ENCODE assay signal across 21 cellular contexts in genomic region chr16:50494501-50495491, GRCh38. TPM values are rescaled to one million over a fixed set of nuclear protein-coding genes. Genes with fewer than 3 reads are reported as not detected.
DNase-seq lines count a peak whose midpoint lies in the region; ATAC-seq, FAIRE-seq and TF ChIP-seq lines count a peak whose summit lies in the region.
"Had no signal": no experiment of that assay in that cellular context is flagged by ENCODE, and none has a peak within 500 bp of the region (broad histone marks: within the 10 kb centered on the region; RNA-seq: fewer than 3 reads in every experiment).

No MANE protein-coding gene starts in this region.

- no peak for ATAC-seq in HepG2
- ATAC-seq in right lobe of liver: no peak
- no peak for ATAC-seq in GM19324 (IDR thresholded peaks at IDR 0.05; ENCODE audit: low FRiP score, unreplicated experiment)
- ATAC-seq: CD8-positive, alpha-beta T cell; GM12878; GM23338; HCT116 had no signal

- WGBS in HepG2 (ENCODE audit: low lambda C conversion rate): 96% methylated on average over 11 of the region's 11 CpGs
- 71% methylated on average over 10 of the region's 11 CpGs for WGBS in right lobe of liver (ENCODE audit: insufficient coverage, low coverage, low lambda C conversion rate, missing lambda C conversion rate)
- 84 to 87% (median 85%) methylated on average over 11 of the region's 11 CpGs for WGBS in stomach, 5 donors

- DNase-seq in HepG2 (ENCODE audit: low spot score) (no peak), right lobe of liver (no peak), nephron progenitor cell (no peak), stomach (peak; percentile 11), chondrocyte (ENCODE audit: low spot score) (no peak), GM12892 (ENCODE audit: insufficient read length) (no peak)
- DNase-seq: Calu3, DMS79 treated with DMSO at 0.1 percent for 48 hours, GF-D8, HFFc6, IMR-90 had no signal

- TF ChIP-seq EP300 in HepG2 (IDR thresholded peaks at IDR 0.05; ENCODE audit: low read depth in 2 of 2, low read length in 2 of 2) (no peak), HepG2 (CRISPR knock-in tag; IDR thresholded peaks at IDR 0.05; ENCODE audit: borderline replicate concordance) (no peak), stomach (IDR thresholded peaks at IDR 0.05) (no peak)

- FAIRE-seq in HepG2 (lab: Jason Lieb, UNC): no peak
- no peak for FAIRE-seq in GM12892 (lab: Jason Lieb, UNC)
- FAIRE-seq: GM12878, GM19239, H54 had no signal

- no peak overlapping the region for H3K4me3 Mint-ChIP-seq in nephron progenitor cell
- H3K4me3 Mint-ChIP-seq in chondrocyte (ENCODE audit: unreplicated experiment): no peak overlapping the region
- H3K4me3 Mint-ChIP-seq: B cell; CD8-positive, alpha-beta T cell; GM23338; HFFc6 had no signal

- peak overlapping the region; percentile 96 for H3K27ac Mint-ChIP-seq in nephron progenitor cell
- H3K27ac Mint-ChIP-seq in chondrocyte (ENCODE audit: unreplicated experiment): no peak overlapping the region
- H3K27ac Mint-ChIP-seq: B cell; CD8-positive, alpha-beta T cell; GM23338; HFFc6 had no signal

- intact Hi-C loops in HepG2 (cut with micrococcal nuclease; ENCODE audit: unreplicated experiment): no loop called here
- intact Hi-C loops in right lobe of liver (cut with DNase I): no loop called here
- intact Hi-C loops in stomach (cut with DNase I; ENCODE audit: low total_unique reads): no loop called here

- H3K27me3 Mint-ChIP-seq in nephron progenitor cell (ENCODE audit: low read depth, poor library complexity): peaks cover 4% of the 10 kb centered on the region
- H3K27me3 Mint-ChIP-seq in chondrocyte (ENCODE audit: low read depth): no peaks in the 10 kb centered on the region

- H3K27ac ChIP-seq in HepG2 (ENCODE audit: extremely low read length, insufficient read depth, low read length) (no peak overlapping the region), right lobe of liver (no peak overlapping the region), stomach (no peak overlapping the region)
- H3K27ac ChIP-seq: BLaER1 treated with 17β-estradiol and CSF1 and Interleukin-3, amounts not matched to agents 10 nM and 100 nM; HL-60 had no signal

- no peak for TF ChIP-seq RAD21 in HepG2 (CRISPR knock-in tag; IDR thresholded peaks at IDR 0.05)

- CTCF ChIA-PET in HepG2 (lab: Yijun Ruan, JAX; ENCODE audit: low intra/inter-chr PET ratio, low total read pairs): no interaction called here

- H3K36me3 ChIP-seq in HepG2 (replicated peaks in 1 of 2; ENCODE audit: control insufficient read depth in 1 of 2, insufficient read depth in 2 of 2, low read length in 2 of 2) (no peaks in the 10 kb centered on the region), right lobe of liver (no peaks in the 10 kb centered on the region), stomach (no peaks in the 10 kb centered on the region)
- H3K36me3 ChIP-seq: BLaER1 treated with 17β-estradiol and CSF1 and Interleukin-3, amounts not matched to agents 10 nM and 100 nM had no signal

- H3K9me3 ChIP-seq in HepG2 (ENCODE audit: low read length): no peaks in the 10 kb centered on the region
- H3K9me3 ChIP-seq in right lobe of liver: no peaks in the 10 kb centered on the region
- H3K9me3 ChIP-seq in stomach: no peaks in the 10 kb centered on the region

- TF ChIP-seq CTCF in HepG2 (CRISPR knock-in tag; IDR thresholded peaks at IDR 0.05): no peak
- TF ChIP-seq CTCF in right lobe of liver (IDR thresholded peaks at IDR 0.05): no peak
- no peak for TF ChIP-seq CTCF in nephron progenitor cell (IDR thresholded peaks at IDR 0.05)
- no peak for TF ChIP-seq CTCF in stomach (IDR thresholded peaks at IDR 0.05)
- no peak for TF ChIP-seq CTCF in chondrocyte (IDR thresholded peaks at IDR 0.05)

- H4K20me1 ChIP-seq in HepG2 (ENCODE audit: insufficient read depth, low read length): no peaks in the 10 kb centered on the region
- H4K20me1 ChIP-seq: BLaER1 treated with 17β-estradiol and CSF1 and Interleukin-3, amounts not matched to agents 10 nM and 100 nM had no signal

- no peak overlapping the region for H3K9ac ChIP-seq in HepG2 (ENCODE audit: insufficient read depth, low read depth, low read length)
- H3K9ac ChIP-seq: BLaER1 treated with 17β-estradiol and CSF1 and Interleukin-3, amounts not matched to agents 10 nM and 100 nM had no signal

- peaks cover 49% of the 10 kb centered on the region for H3K4me1 ChIP-seq in HepG2 (ENCODE audit: insufficient read depth, low read length)
- no peaks in the 10 kb centered on the region for H3K4me1 ChIP-seq in right lobe of liver
- H3K4me1 ChIP-seq in stomach: peaks cover 0 to 5% (median 0%) of the 10 kb centered on the region in 4 donors
- H3K4me1 ChIP-seq: BLaER1 treated with 17β-estradiol and CSF1 and Interleukin-3, amounts not matched to agents 10 nM and 100 nM had no signal

- H3K27me3 ChIP-seq in HepG2 (ENCODE audit: control insufficient read depth in 1 of 2, insufficient read depth in 2 of 2, low read length in 2 of 2) (no peaks in the 10 kb centered on the region), right lobe of liver (no peaks in the 10 kb centered on the region), stomach (no peaks in the 10 kb centered on the region)
- H3K27me3 ChIP-seq: BLaER1 treated with 17β-estradiol and CSF1 and Interleukin-3, amounts not matched to agents 10 nM and 100 nM had no signal

- POLR2A ChIA-PET in HepG2 (lab: Yijun Ruan, JAX): interaction anchor here (1.4 to 2.7 kb wide), 2 partner anchors 11 to 16 kb away, joined by 3 to 14 read pairs; no protein-coding TSS in a partner anchor

- no peaks in the 10 kb centered on the region for H3K79me2 ChIP-seq in HepG2 (ENCODE audit: insufficient read depth, low read length)

- in situ Hi-C loops in HepG2 (cut with HindIII; ENCODE audit: extremely low pct_ligation_motif_present, low pct_unique_long_range_greater_than_20kb): no loop called here

- H3K9me3 Mint-ChIP-seq in nephron progenitor cell (peaks cover 3% of the 10 kb centered on the region), chondrocyte (ENCODE audit: low read depth) (peaks cover 8% of the 10 kb centered on the region)
- H3K9me3 Mint-ChIP-seq: CD8-positive, alpha-beta T cell; GM23338; HFFc6 had no signal

- H3K36me3 Mint-ChIP-seq in nephron progenitor cell (ENCODE audit: low read depth) (no peaks in the 10 kb centered on the region), chondrocyte (ENCODE audit: low read depth) (no peaks in the 10 kb centered on the region)
- H3K36me3 Mint-ChIP-seq: CD8-positive, alpha-beta T cell had no signal

- H3K4me3 ChIP-seq in HepG2 (replicated peaks in 1 of 3; ENCODE audit: insufficient read depth in 1 of 3, low read depth in 2 of 3, low read length in 3 of 3) (no peak overlapping the region), right lobe of liver (no peak overlapping the region), stomach (no peak overlapping the region)
- H3K4me3 ChIP-seq: BLaER1 treated with 17β-estradiol and CSF1 and Interleukin-3, amounts not matched to agents 10 nM and 100 nM; GM12878; GM23338 had no signal

- TF ChIP-seq POLR2A in HepG2 (IDR thresholded peaks at IDR 0.05; ENCODE audit: insufficient read depth in 1 of 2, low read depth in 2 of 2, low read length in 2 of 2) (no peak), right lobe of liver (IDR thresholded peaks at IDR 0.05) (no peak), stomach (IDR thresholded peaks at IDR 0.05) (no peak), GM12892 (IDR thresholded peaks at IDR 0.05; ENCODE audit: low read depth, low read length) (no peak)

- H2AFZ ChIP-seq in HepG2 (ENCODE audit: low read length): no peak overlapping the region
- H2AFZ ChIP-seq: GM23338 had no signal

- peaks cover 21% of the 10 kb centered on the region for H3K4me1 Mint-ChIP-seq in nephron progenitor cell
- peaks cover 28% of the 10 kb centered on the region for H3K4me1 Mint-ChIP-seq in chondrocyte (ENCODE audit: low read depth)
- H3K4me1 Mint-ChIP-seq: B cell had no signal

- no TSS peak for BruUV-seq in HepG2 (replicated peaks; lab: Mats Ljungman, UMichigan)

- no peak overlapping the region for H3K4me2 ChIP-seq in HepG2 (ENCODE audit: low read depth, low read length)
- H3K4me2 ChIP-seq: BLaER1 treated with 17β-estradiol and CSF1 and Interleukin-3, amounts not matched to agents 10 nM and 100 nM; GM23338 had no signal

TF ChIP-seq in HepG2, 621 proteins besides CTCF, POLR2A, EP300 and RAD21:
- peak; percentile 50 for TF ChIP-seq ATF7 (IDR thresholded peaks at IDR 0.05)
- no peak for TF ChIP-seq ATF7 (CRISPR knock-in tag; IDR thresholded peaks at IDR 0.05)
- no peak for TF ChIP-seq DNMT1 (CRISPR knock-in tag; IDR thresholded peaks at IDR 0.05)
- no peak for TF ChIP-seq SKI (IDR thresholded peaks at IDR 0.05; ENCODE audit: partially characterized antibody)
- TF ChIP-seq DPF2 (CRISPR knock-in tag; IDR thresholded peaks at IDR 0.05; ENCODE audit: borderline replicate concordance, low read depth): no peak

RNA-seq across cellular contexts. Expression of gene NKD1, which starts 53.4 kb away (rescaled TPM):
- total RNA-seq in HepG2 (2016; rRNA removed; fragmentation: Illumina TruSeq; extraction: Trizol) (59.0 and 70.4 TPM in 2 replicates), right lobe of liver (1 to 10 TPM in 5 of 6 experiments, under 1 TPM in 1; 0.69 to 2.6 (median 2.1) TPM), stomach (100 to 1,000 TPM in 1 of 5 donors, 1 to 10 TPM in 4; 1.2 to 284 (median 6.4) TPM), chondrocyte (5.6 to 8.0 TPM (median 7.8 TPM) in 3 replicates)
- total RNA-seq in HepG2 (2016; cell fraction: cytosol; rRNA removed; fragmentation: Illumina TruSeq; extraction: Trizol; ENCODE audit: low read depth): 19.9 and 25.5 TPM in 2 replicates
- total RNA-seq in HepG2 (2016; cell fraction: insoluble cytoplasmic fraction; rRNA removed; fragmentation: Illumina TruSeq; extraction: Trizol): 50.0 and 70.7 TPM in 2 replicates
- total RNA-seq in HepG2 (2016; cell fraction: membrane; rRNA removed; fragmentation: Illumina TruSeq; extraction: Trizol): 136 and 148 TPM in 2 replicates
- 61.9 and 70.6 TPM in 2 replicates for total RNA-seq in HepG2 (2016; cell fraction: nucleus; rRNA removed; fragmentation: Illumina TruSeq; extraction: Trizol)
- polyA plus RNA-seq in HepG2 (2011; rRNA removed) (86.1 and 121 TPM in 2 replicates), stomach (1 to 10 TPM in 2 of 3 donors, under 1 TPM in 1; 0.44 to 2.0 (median 1.5) TPM)
- polyA plus RNA-seq in HepG2 (2011; cell fraction: cytosol; rRNA removed): 22.3 and 49.7 TPM in 2 replicates
- 150 and 275 TPM in 2 replicates for polyA plus RNA-seq in HepG2 (2011; cell fraction: nucleus; rRNA removed)
- polyA plus RNA-seq in HepG2 (2012): 58.7 and 76.3 TPM in 2 replicates
- polyA plus RNA-seq in HepG2 (2016; cell fraction: cytosol; fragmentation: Illumina TruSeq; extraction: Trizol; ENCODE audit: low read depth): 106 and 127 TPM in 2 replicates
- 95.8 and 124 TPM in 2 replicates for polyA plus RNA-seq in HepG2 (2016; cell fraction: insoluble cytoplasmic fraction; fragmentation: Illumina TruSeq; extraction: Trizol; ENCODE audit: low read depth)
- polyA plus RNA-seq in HepG2 (2016; cell fraction: membrane; fragmentation: Illumina TruSeq; extraction: Trizol; ENCODE audit: low read depth): 156 and 170 TPM in 2 replicates
- polyA plus RNA-seq in HepG2 (2016; cell fraction: nucleus; fragmentation: Illumina TruSeq; extraction: Trizol; ENCODE audit: insufficient read depth, low read depth): 155 and 169 TPM in 2 replicates
- 0.02 and 110 TPM in 2 replicates for polyA minus RNA-seq in HepG2 (2011; rRNA and poly(A)+ RNA removed; ENCODE audit: low replicate concordance)
- polyA minus RNA-seq in HepG2 (2011; cell fraction: cytosol; rRNA and poly(A)+ RNA removed): 14.3 and 28.8 TPM in 2 replicates
- polyA minus RNA-seq in HepG2 (2011; cell fraction: nucleus; rRNA and poly(A)+ RNA removed): 43.1 and 57.6 TPM in 2 replicates
- 0.13 TPM for polyA plus RNA-seq in GM12892 (2012; ENCODE audit: missing spikeins)
- total RNA-seq: HFFc6, IMR-90 had no signal
- polyA plus RNA-seq: IMR-90 had no signal
